Comparison of ENCODE assay signal across 8 cellular contexts in the genomic region with DNA sequence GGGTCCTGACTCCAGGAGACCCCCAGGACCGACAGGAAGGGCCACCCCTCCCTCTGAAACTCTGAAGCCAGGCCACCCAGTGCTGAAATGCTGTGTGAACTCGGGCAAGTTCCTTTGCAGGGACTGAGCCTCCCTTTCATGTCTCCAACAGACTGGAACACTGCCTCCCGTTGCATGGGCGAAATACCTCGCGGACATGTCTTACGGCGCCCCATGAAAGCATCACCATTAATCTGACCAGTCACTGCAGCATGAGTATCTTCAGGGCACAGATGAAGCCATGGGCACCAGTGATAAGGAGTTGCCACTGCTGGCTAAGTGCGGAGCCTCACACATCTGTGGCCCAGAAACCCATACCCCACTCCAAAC.
DNase-seq lines count a peak whose midpoint lies in the region; ATAC-seq and TF ChIP-seq lines count a peak whose summit lies in the region.
"Not testable (repeated sequence)": the region's sequence is repeated elsewhere in the genome, so short reads cannot be mapped to it uniquely, and the experiment has no call there.

No MANE protein-coding gene starts in this region.

- H3K9me3 Mint-ChIP-seq in CD4-positive, alpha-beta memory T cell; activated CD8-positive, alpha-beta T cell treated with anti-CD3 and anti-CD28 coated beads for 36 hours; activated naive CD8-positive, alpha-beta T cell (ENCODE audit: low read depth); naive thymus-derived CD8-positive, alpha-beta T cell: not testable (repeated sequence)

- not testable (repeated sequence) for H3K14ac ChIP-seq in IMR-90 (replicated peaks; ENCODE audit: low read depth, low read length)

- H3K27ac ChIP-seq in CD4-positive, alpha-beta memory T cell (ENCODE audit: low read depth, low read length); IMR-90 (ENCODE audit: insufficient read depth, low read length): not testable (repeated sequence)
- H3K27ac ChIP-seq in SU-DHL-6 (ENCODE audit: low read depth, low read length) = peak overlapping the region; percentile 86

- not testable (repeated sequence) for H3K23ac ChIP-seq in IMR-90 (ENCODE audit: low read depth, low read length)

- TF ChIP-seq RAD21 in IMR-90 (IDR thresholded peaks at IDR 0.05; ENCODE audit: low read length) = not testable (repeated sequence)

- H4K8ac ChIP-seq in IMR-90 (ENCODE audit: low read depth in 2 of 2, low read length in 2 of 2) = not testable (repeated sequence)

- H3K18ac ChIP-seq in IMR-90 (ENCODE audit: low read depth, low read length) = not testable (repeated sequence)

- not testable (repeated sequence) for H3K36me3 ChIP-seq in CD4-positive, alpha-beta memory T cell (ENCODE audit: insufficient read depth, low read length); IMR-90 (ENCODE audit: control insufficient read depth, insufficient read depth, low read length); SU-DHL-6 (ENCODE audit: low read length)

- not testable (repeated sequence) for H3K56ac ChIP-seq in IMR-90 (ENCODE audit: extremely low read depth, insufficient read depth, low read length)

- peaks cover 75% of the 10 kb centered on the region for H3K79me2 ChIP-seq in SU-DHL-6 (ENCODE audit: insufficient read depth, low read length)

- CTCF ChIA-PET in CD4-positive, alpha-beta memory T cell (lab: Charles Lee; ENCODE audit: partially characterized antibody); IMR-90 (lab: Yijun Ruan, JAX); activated CD8-positive, alpha-beta T cell treated with anti-CD3 and anti-CD28 coated beads for 36 hours (lab: Charles Lee): not testable (repeated sequence)

- H2AFZ ChIP-seq in IMR-90 (replicated peaks; ENCODE audit: low read length, poor library complexity); SU-DHL-6 (ENCODE audit: low read depth, low read length, severe bottlenecking): not testable (repeated sequence)

- H3F3A ChIP-seq in SU-DHL-6 (ENCODE audit: insufficient read depth) = peaks cover 25% of the 10 kb centered on the region

- H3K36me3 Mint-ChIP-seq in CD4-positive, alpha-beta memory T cell; activated naive CD8-positive, alpha-beta T cell; naive thymus-derived CD8-positive, alpha-beta T cell: not testable (repeated sequence)
- peaks cover 26% of the 10 kb centered on the region for H3K36me3 Mint-ChIP-seq in activated CD8-positive, alpha-beta T cell treated with anti-CD3 and anti-CD28 coated beads for 36 hours (ENCODE audit: low read depth)

- not testable (repeated sequence) for H3K9me3 ChIP-seq in CD4-positive, alpha-beta memory T cell (ENCODE audit: control insufficient read depth in 1 of 2, low read length in 2 of 2); IMR-90 (ENCODE audit: control insufficient read depth, insufficient read depth, low read length); SU-DHL-6 (ENCODE audit: insufficient read depth, low read length)

- not testable (repeated sequence) for H3K4ac ChIP-seq in IMR-90 (ENCODE audit: low read depth, low read length)

- peak overlapping the region; percentile 21 to 76 (median 62) for H3K4me3 Mint-ChIP-seq in CD4-positive, alpha-beta memory T cell
- not testable (repeated sequence) for H3K4me3 Mint-ChIP-seq in activated CD8-positive, alpha-beta T cell treated with anti-CD3 and anti-CD28 coated beads for 36 hours
- H3K4me3 Mint-ChIP-seq in activated naive CD8-positive, alpha-beta T cell = peak overlapping the region; percentile 84
- H3K4me3 Mint-ChIP-seq in naive thymus-derived CD8-positive, alpha-beta T cell = peak overlapping the region in 7 of 10 donors; percentile 27 to 86 (median 62)

- BruUV-seq in IMR-90 (replicated peaks; lab: Mats Ljungman, UMichigan) = not testable (repeated sequence)

- H3K4me3 ChIP-seq in CD4-positive, alpha-beta memory T cell (ENCODE audit: low read length in 2 of 2); IMR-90 (ENCODE audit: insufficient read depth, low read depth, low read length): not testable (repeated sequence)
- peak overlapping the region; percentile 36 for H3K4me3 ChIP-seq in SU-DHL-6 (ENCODE audit: insufficient read depth, low read length, poor library complexity, severe bottlenecking)

- H3K9me2 ChIP-seq in SU-DHL-6 (replicated peaks; ENCODE audit: insufficient read depth, low read length) = not testable (repeated sequence)

- dilution Hi-C loops in IMR-90 (cut with HindIII; ENCODE audit: low sequenced_read_pairs, unreplicated experiment) = not testable (repeated sequence)

- not testable (repeated sequence) for ATAC-seq in IMR-90 (ENCODE audit: low read depth); activated CD8-positive, alpha-beta T cell treated with anti-CD3 and anti-CD28 coated beads for 36 hours; naive thymus-derived CD8-positive, alpha-beta T cell

- not testable (repeated sequence) for H2BK120ac ChIP-seq in IMR-90 (ENCODE audit: low read depth, low read length)

- not testable (repeated sequence) for H3K4me2 ChIP-seq in IMR-90 (ENCODE audit: low read depth, low read length)
- H3K4me2 ChIP-seq in SU-DHL-6 (ENCODE audit: low read depth, low read length, poor library complexity, severe bottlenecking) = peak overlapping the region; percentile 68

- H3K4me1 Mint-ChIP-seq in CD4-positive, alpha-beta memory T cell = peaks cover 18 to 53% (median 36%) of the 10 kb centered on the region in 4 donors
- H3K4me1 Mint-ChIP-seq in activated CD8-positive, alpha-beta T cell treated with anti-CD3 and anti-CD28 coated beads for 36 hours (ENCODE audit: low read depth) = peaks cover 56% of the 10 kb centered on the region
- H3K4me1 Mint-ChIP-seq in activated naive CD8-positive, alpha-beta T cell (ENCODE audit: low read depth) = peaks cover 46% of the 10 kb centered on the region
- H3K4me1 Mint-ChIP-seq in naive thymus-derived CD8-positive, alpha-beta T cell = peaks cover 10 to 48% (median 40%) of the 10 kb centered on the region in 4 donors

- H2AK5ac ChIP-seq in IMR-90 (ENCODE audit: low read depth, low read length) = peak overlapping the region; percentile 50; the same call in 1 of the 2 replicates

- not testable (repeated sequence) for H2BK15ac ChIP-seq in IMR-90 (ENCODE audit: low read depth, low read length)

- intact Hi-C loops in CD4-positive, alpha-beta memory T cell (cut with micrococcal nuclease); IMR-90 (cut with micrococcal nuclease); activated CD8-positive, alpha-beta T cell treated with anti-CD3 and anti-CD28 coated beads for 36 hours (cut with micrococcal nuclease): not testable (repeated sequence)

- not testable (repeated sequence) for H4K5ac ChIP-seq in IMR-90 (ENCODE audit: low read depth, low read length)

- WGBS in IMR-90 (ENCODE audit: extremely low coverage in 2 of 2, insufficient read length in 1 of 2), 2 experiments = 98% methylated on average over 6 of the region's 9 CpGs; no CpG with 5 or more reads in 1 of the 2 experiments

- H3K9me1 ChIP-seq in IMR-90 (ENCODE audit: insufficient read depth, low read length) = not testable (repeated sequence)

- H4K20me1 ChIP-seq in IMR-90 (ENCODE audit: insufficient read depth, low read length) = peaks cover 39% of the 10 kb centered on the region
- not testable (repeated sequence) for H4K20me1 ChIP-seq in SU-DHL-6 (ENCODE audit: low read depth, low read length)

- TF ChIP-seq CTCF in IMR-90 (conservative IDR thresholded peaks at IDR 0.05; ENCODE audit: low read depth, low read length); SU-DHL-6 (IDR thresholded peaks at IDR 0.05; ENCODE audit: insufficient read depth, low read length, poor library complexity, severe bottlenecking); activated CD8-positive, alpha-beta T cell treated with anti-CD3 and anti-CD28 coated beads for 36 hours (IDR thresholded peaks at IDR 0.05): not testable (repeated sequence)

- H3K27ac Mint-ChIP-seq in CD4-positive, alpha-beta memory T cell = peak overlapping the region; percentile 64 to 92 (median 80)
- H3K27ac Mint-ChIP-seq in activated CD8-positive, alpha-beta T cell treated with anti-CD3 and anti-CD28 coated beads for 36 hours = peak overlapping the region; percentile 91
- H3K27ac Mint-ChIP-seq in activated naive CD8-positive, alpha-beta T cell = peak overlapping the region; percentile 66
- peak overlapping the region in 8 of 10 donors; percentile 46 to 96 (median 88) for H3K27ac Mint-ChIP-seq in naive thymus-derived CD8-positive, alpha-beta T cell

- H4K91ac ChIP-seq in IMR-90 (ENCODE audit: insufficient read depth, low read depth, low read length) = not testable (repeated sequence)

- H2AK9ac ChIP-seq in IMR-90 (replicated peaks; ENCODE audit: low read depth, low read length, poor library complexity) = not testable (repeated sequence)

- H3K9ac ChIP-seq in IMR-90 (ENCODE audit: low read depth, low read length) = not testable (repeated sequence)
- peak overlapping the region; percentile 45 for H3K9ac ChIP-seq in SU-DHL-6 (ENCODE audit: low read length)

- TF ChIP-seq POLR2A in IMR-90 (IDR thresholded peaks at IDR 0.05; ENCODE audit: low read depth, low read length) = not testable (repeated sequence)

- in situ Hi-C loops in IMR-90 (cut with MboI; ENCODE audit: low sequenced_read_pairs) = not testable (repeated sequence)

- not testable (repeated sequence) for H3K27me3 ChIP-seq in CD4-positive, alpha-beta memory T cell (ENCODE audit: insufficient read depth, low read length); IMR-90 (ENCODE audit: control insufficient read depth, insufficient read depth, low read length); SU-DHL-6 (ENCODE audit: low read length)

- H2BK20ac ChIP-seq in IMR-90 (ENCODE audit: low read depth, low read length) = not testable (repeated sequence)

- DNase-seq in CD4-positive, alpha-beta memory T cell; IMR-90; activated CD8-positive, alpha-beta T cell treated with anti-CD3 and anti-CD28 coated beads for 36 hours; naive thymus-derived CD8-positive, alpha-beta T cell: not testable (repeated sequence)
- DNase-seq in fibroblast of gingiva (ENCODE audit: low read depth) = peak; percentile 10
- peak; percentile 35 for DNase-seq in stimulated activated CD8-positive, alpha-beta memory T cell treated with anti-CD3 and anti-CD28 coated beads, Interleukin-4, amount 100 ng/mL, for 48 hours

- not testable (repeated sequence) for H3K27me3 Mint-ChIP-seq in CD4-positive, alpha-beta memory T cell; activated CD8-positive, alpha-beta T cell treated with anti-CD3 and anti-CD28 coated beads for 36 hours; activated naive CD8-positive, alpha-beta T cell; naive thymus-derived CD8-positive, alpha-beta T cell

- peaks cover 35% of the 10 kb centered on the region for H3K4me1 ChIP-seq in CD4-positive, alpha-beta memory T cell (ENCODE audit: insufficient read depth, low read length)
- H3K4me1 ChIP-seq in IMR-90 (ENCODE audit: control insufficient read depth, insufficient read depth, low read length) = peaks cover 11% of the 10 kb centered on the region

- not testable (repeated sequence) for H2BK5ac ChIP-seq in IMR-90 (ENCODE audit: low read depth, low read length, poor library complexity, severe bottlenecking)

- H3K79me1 ChIP-seq in IMR-90 (ENCODE audit: low read depth in 1 of 2, low read length in 2 of 2) = peaks cover 3 to 54% of the 10 kb centered on the region in 2 experiments

- POLR2A ChIA-PET in CD4-positive, alpha-beta memory T cell (lab: Charles Lee; ENCODE audit: partially characterized antibody); IMR-90 (lab: Charles Lee; ENCODE audit: unreplicated experiment); naive thymus-derived CD8-positive, alpha-beta T cell (lab: Charles Lee): not testable (repeated sequence)
- POLR2A ChIA-PET in activated CD8-positive, alpha-beta T cell treated with anti-CD3 and anti-CD28 coated beads for 36 hours (lab: Charles Lee) = interaction anchor here (0.6 kb wide), 1 partner anchor 11 kb away, joined by 3 read pairs; no protein-coding TSS in a partner anchor
